ENCODE assay signal across 22 cellular contexts in genomic region chr21:45428534-45428933, GRCh38. TPM values are rescaled to one million over a fixed set of nuclear protein-coding genes. Genes with fewer than 3 reads are reported as not detected.
A peak's percentile ranks its signal among the peaks of the same experiment; 100 is the strongest.
DNase-seq lines count a peak whose midpoint lies in the region; TF ChIP-seq lines count a peak whose summit lies in the region.
"Had no signal": no experiment of that assay in that cellular context is flagged by ENCODE, and none has a peak within 500 bp of the region (broad histone marks: within the 10 kb centered on the region; RNA-seq: fewer than 3 reads in every experiment).

No MANE protein-coding gene starts in this region.

- no peaks in the 10 kb centered on the region for H3K9me3 Mint-ChIP-seq in Caco-2 (ENCODE audit: unreplicated experiment)
- no peaks in the 10 kb centered on the region for H3K9me3 Mint-ChIP-seq in activated T-helper 1 cell treated with anti-CD3 and anti-CD28 coated beads, Interleukin-12 subunit alpha, Interleukin-12 subunit beta, Interleukin-2, Interleukin-4 antibody, amounts not matched to agents 30 ng/mL and 10 ng/mL and 1 ng/mL, durations not matched to agents 14 hours and 24 hours and 36 hours
- H3K9me3 Mint-ChIP-seq: CD8-positive, alpha-beta T cell had no signal

- no peak for DNase-seq in Caco-2
- DNase-seq in coronary artery (ENCODE audit: low spot score), result no peak
- DNase-seq in tibial artery, result no peak
- DNase-seq in activated T-helper 1 cell treated with anti-CD3 and anti-CD28 coated beads, Interleukin-12 subunit alpha, Interleukin-12 subunit beta, Interleukin-2, Interleukin-4 antibody, amounts not matched to agents 30 ng/mL and 10 ng/mL and 1 ng/mL, durations not matched to agents 14 hours and 24 hours and 36 hours (ENCODE audit: low spot score), result no peak
- DNase-seq in NCI-H146 treated with DMSO at 0.1 percent for 48 hours (lab: John Stamatoyannopoulos, UW; ENCODE audit: unreplicated experiment), result no peak
- no peak for DNase-seq in HCEC 1CT
- DNase-seq: ACHN; AML-193; C1 segment of cervical spinal cord; Calu3; CD8-positive, alpha-beta T cell; DMS153; KG1; NCI-H1092 treated with DMSO at 0.1 percent for 48 hours; NCI-H1436 treated with DMSO at 0.1 percent for 48 hours; NCI-H2029; NCI-H2227 treated with DMSO at 0.1 percent for 48 hours; NCI-H510A; NCI-H748 treated with DMSO at 0.1 percent for 48 hours; Peyer's patch; SJCRH30 had no signal

- H3K27ac Mint-ChIP-seq in Caco-2 (ENCODE audit: unreplicated experiment), result peak overlapping the region; percentile 96
- H3K27ac Mint-ChIP-seq in activated T-helper 1 cell treated with anti-CD3 and anti-CD28 coated beads, Interleukin-12 subunit alpha, Interleukin-12 subunit beta, Interleukin-2, Interleukin-4 antibody, amounts not matched to agents 30 ng/mL and 10 ng/mL and 1 ng/mL, durations not matched to agents 14 hours and 24 hours and 36 hours, result no peak overlapping the region
- H3K27ac Mint-ChIP-seq: CD8-positive, alpha-beta T cell had no signal

- H3K27me3 ChIP-seq in Caco-2 (replicated peaks; ENCODE audit: control insufficient read depth, insufficient read depth, low read length) (no peaks in the 10 kb centered on the region), HUES48 (ENCODE audit: control insufficient read depth, insufficient read depth, low read length) (no peaks in the 10 kb centered on the region), tibial artery (no peaks in the 10 kb centered on the region)
- H3K27me3 ChIP-seq: Peyer's patch, SJCRH30 had no signal

- H3K36me3 Mint-ChIP-seq in Caco-2 (ENCODE audit: insufficient read depth, unreplicated experiment), result peaks cover 63% of the 10 kb centered on the region
- H3K36me3 Mint-ChIP-seq in activated T-helper 1 cell treated with anti-CD3 and anti-CD28 coated beads, Interleukin-12 subunit alpha, Interleukin-12 subunit beta, Interleukin-2, Interleukin-4 antibody, amounts not matched to agents 30 ng/mL and 10 ng/mL and 1 ng/mL, durations not matched to agents 14 hours and 24 hours and 36 hours (ENCODE audit: low read depth), result no peaks in the 10 kb centered on the region
- H3K36me3 Mint-ChIP-seq: CD8-positive, alpha-beta T cell had no signal

- peak overlapping the region; percentile 77 for H3K27ac ChIP-seq in HUES48 (ENCODE audit: low read depth, low read length)
- peak overlapping the region; percentile 93 to 97 for H3K27ac ChIP-seq in coronary artery
- H3K27ac ChIP-seq in tibial artery, result peak overlapping the region; percentile 89 to 98

- H3K4me3 ChIP-seq in Caco-2 (ENCODE audit: low read depth, low read length) (no peak overlapping the region), HUES48 (ENCODE audit: low read depth, low read length) (no peak overlapping the region), coronary artery (no peak overlapping the region), tibial artery (no peak overlapping the region)
- H3K4me3 ChIP-seq: Peyer's patch, SJCRH30 had no signal

- BruUV-seq in Caco-2 (replicated peaks; lab: Mats Ljungman, UMichigan), result no TSS peak

- CTCF ChIA-PET in Caco-2 (lab: Charles Lee), result no interaction called here

- TF ChIP-seq CTCF in Caco-2 (IDR thresholded peaks at IDR 0.05; ENCODE audit: insufficient read depth in 1 of 2, low read depth in 1 of 2, low read length in 1 of 2, severe bottlenecking in 1 of 2, unreplicated experiment in 1 of 2) (no peak), coronary artery (IDR thresholded peaks at IDR 0.05) (no peak), tibial artery (IDR thresholded peaks at IDR 0.05) (no peak)

- H3K9ac ChIP-seq in HUES48 (ENCODE audit: low read depth, low read length), result no peak overlapping the region

- H3K4me1 ChIP-seq in Caco-2 (peaks cover 75% of the 10 kb centered on the region), HUES48 (ENCODE audit: control insufficient read depth, insufficient read depth, low read length) (peaks cover 49% of the 10 kb centered on the region), tibial artery (peaks cover 0 to 100% (median 75%) of the 10 kb centered on the region in 4 donors)

- no peak overlapping the region for H3K4me3 Mint-ChIP-seq in Caco-2 (ENCODE audit: unreplicated experiment)
- no peak overlapping the region for H3K4me3 Mint-ChIP-seq in activated T-helper 1 cell treated with anti-CD3 and anti-CD28 coated beads, Interleukin-12 subunit alpha, Interleukin-12 subunit beta, Interleukin-2, Interleukin-4 antibody, amounts not matched to agents 30 ng/mL and 10 ng/mL and 1 ng/mL, durations not matched to agents 14 hours and 24 hours and 36 hours
- H3K4me3 Mint-ChIP-seq: CD8-positive, alpha-beta T cell had no signal

- POLR2A ChIA-PET in Caco-2 (lab: Charles Lee), result no interaction called here

- H3K9me3 ChIP-seq in Caco-2 (no peaks in the 10 kb centered on the region), HUES48 (ENCODE audit: control insufficient read depth, insufficient read depth, low read length) (no peaks in the 10 kb centered on the region), tibial artery (no peaks in the 10 kb centered on the region)
- H3K9me3 ChIP-seq: Peyer's patch, SJCRH30 had no signal

- H3K36me3 ChIP-seq in Caco-2 (ENCODE audit: control insufficient read depth, insufficient read depth, low read length) (0 out of 2 replicates have a peak, but pooled peaks cover 1% of the 10 kb centered on the region), HUES48 (ENCODE audit: control insufficient read depth, insufficient read depth, low read length) (peaks cover 6% of the 10 kb centered on the region), tibial artery (no peaks in the 10 kb centered on the region)
- H3K36me3 ChIP-seq: Peyer's patch, SJCRH30 had no signal

- no peaks in the 10 kb centered on the region for H3K27me3 Mint-ChIP-seq in Caco-2 (ENCODE audit: insufficient read depth, unreplicated experiment)
- peaks cover 2% of the 10 kb centered on the region for H3K27me3 Mint-ChIP-seq in activated T-helper 1 cell treated with anti-CD3 and anti-CD28 coated beads, Interleukin-12 subunit alpha, Interleukin-12 subunit beta, Interleukin-2, Interleukin-4 antibody, amounts not matched to agents 30 ng/mL and 10 ng/mL and 1 ng/mL, durations not matched to agents 14 hours and 24 hours and 36 hours (ENCODE audit: insufficient read depth)

- H3K4me1 Mint-ChIP-seq in Caco-2 (ENCODE audit: low read depth, unreplicated experiment), result peaks cover 20% of the 10 kb centered on the region
- H3K4me1 Mint-ChIP-seq in activated T-helper 1 cell treated with anti-CD3 and anti-CD28 coated beads, Interleukin-12 subunit alpha, Interleukin-12 subunit beta, Interleukin-2, Interleukin-4 antibody, amounts not matched to agents 30 ng/mL and 10 ng/mL and 1 ng/mL, durations not matched to agents 14 hours and 24 hours and 36 hours (ENCODE audit: low read depth), result no peaks in the 10 kb centered on the region

- intact Hi-C loops in Caco-2 (cut with micrococcal nuclease; ENCODE audit: unreplicated experiment) (no loop called here), tibial artery (cut with DNase I; ENCODE audit: low total_unique reads) (no loop called here)
- intact Hi-C loops in activated T-helper 1 cell treated with anti-CD3 and anti-CD28 coated beads, Interleukin-12 subunit alpha, Interleukin-12 subunit beta, Interleukin-2, Interleukin-4 antibody, amounts not matched to agents 30 ng/mL and 10 ng/mL and 1 ng/mL, durations not matched to agents 14 hours and 24 hours and 36 hours (cut with micrococcal nuclease), result no loop called here

RNA-seq across cellular contexts. Expression of gene COL18A1, which starts 23.6 kb away (rescaled TPM):
- total RNA-seq in Caco-2 (2022), result 160 and 170 TPM in 2 replicates
- 2.1 and 3.4 TPM in 2 replicates for total RNA-seq in activated T-helper 1 cell treated with anti-CD3 and anti-CD28 coated beads, Interleukin-12 subunit alpha, Interleukin-12 subunit beta, Interleukin-2, Interleukin-4 antibody, amounts not matched to agents 30 ng/mL and 10 ng/mL and 1 ng/mL, durations not matched to agents 14 hours and 24 hours and 36 hours

Comparison
In these comparisons a context has a peak if more than half of its experiments do, and no peak if none do; other contexts are left out.
1. RNA of gene COL18A1, which starts 23.6 kb away (total RNA-seq): 160 to 170 TPM in Caco-2; 2.1 to 3.4 TPM in activated T-helper 1 cell treated with anti-CD3 and anti-CD28 coated beads, Interleukin-12 subunit alpha, Interleukin-12 subunit beta, Interleukin-2, Interleukin-4 antibody, amounts not matched to agents 30 ng/mL and 10 ng/mL and 1 ng/mL, durations not matched to agents 14 hours and 24 hours and 36 hours; every median in the first group is over 10 times any median in the second.
2. Peak in every context shown above with its lines, with median percentiles within 50 percentile points of each other: H3K27ac ChIP-seq.